In genomic region chr18:62979172-62979571, GRCh38 we compare ENCODE assay signal across 9 cellular contexts.
A peak's percentile ranks its signal among the peaks of the same experiment; 100 is the strongest.
DNase-seq lines count a peak whose midpoint lies in the region; ATAC-seq and TF ChIP-seq lines count a peak whose summit lies in the region.
"Had no signal": no experiment of that assay in that cellular context is flagged by ENCODE, and none has a peak within 500 bp of the region (broad histone marks: within the 10 kb centered on the region; RNA-seq: fewer than 3 reads in every experiment).

No MANE protein-coding gene starts in this region.

- TF ChIP-seq CTCF in OCI-LY1 (IDR thresholded peaks at IDR 0.05; ENCODE audit: low read length) (no peak), A673 (conservative IDR thresholded peaks at IDR 0.05; ENCODE audit: low read depth, low read length) (no peak)

- no peak overlapping the region for H2AFZ ChIP-seq in OCI-LY1 (ENCODE audit: low read length)

- H3K9me3 ChIP-seq in OCI-LY1 (ENCODE audit: low read length) (no peaks in the 10 kb centered on the region), A673 (ENCODE audit: low read depth, low read length, poor library complexity, severe bottlenecking) (no peaks in the 10 kb centered on the region)
- H3K9me3 ChIP-seq: heart right ventricle had no signal

- H3K27ac ChIP-seq in OCI-LY1 (ENCODE audit: low read depth, low read length, poor library complexity, severe bottlenecking) (peak overlapping the region; percentile 66), substantia nigra (ENCODE audit: low read depth, low read length, poor library complexity, severe bottlenecking) (peak overlapping the region; percentile 90), A673 (ENCODE audit: low read depth, low read length, poor library complexity, severe bottlenecking) (no peak overlapping the region)
- H3K27ac ChIP-seq: heart right ventricle had no signal

- H3K4me3 ChIP-seq in OCI-LY1 (ENCODE audit: low read depth, low read length, poor library complexity, severe bottlenecking) (no peak overlapping the region), A673 (ENCODE audit: low read depth, low read length, poor library complexity, severe bottlenecking) (no peak overlapping the region)
- H3K4me3 ChIP-seq: heart right ventricle had no signal

- POLR2A ChIA-PET in A673 (lab: Charles Lee; ENCODE audit: low non-redundant PET): no interaction called here

- H3K9ac ChIP-seq in OCI-LY1 (ENCODE audit: low read length): no peak overlapping the region

- DNase-seq in NCI-H2171 treated with DMSO at 0.1 percent for 48 hours (lab: John Stamatoyannopoulos, UW): peak; percentile 65
- DNase-seq in NCI-H2171 (lab: John Stamatoyannopoulos, UW): no peak
- DNase-seq in globus pallidus (ENCODE audit: low spot score): peak; percentile 93
- DNase-seq in substantia nigra (lab: John Stamatoyannopoulos, UW): peak in 46 of 49 donors; percentile 23 to 81 (median 62)
- DNase-seq in cerebellum (ENCODE audit: low spot score): no peak
- no peak for DNase-seq in A673 (ENCODE audit: low spot score)
- DNase-seq: heart right ventricle had no signal

- no peaks in the 10 kb centered on the region for H3K79me2 ChIP-seq in OCI-LY1 (ENCODE audit: insufficient read depth, low read length)

- H3K4me2 ChIP-seq in OCI-LY1 (ENCODE audit: low read length): peak overlapping the region; percentile 42; the same call in 1 of the 2 replicates

- H3K4me1 ChIP-seq in OCI-LY1 (ENCODE audit: insufficient read depth, low read length, severe bottlenecking) (peaks cover 21% of the 10 kb centered on the region), A673 (ENCODE audit: insufficient read depth, low read length, poor library complexity, severe bottlenecking) (no peaks in the 10 kb centered on the region)

- CTCF ChIA-PET in A673 (lab: Charles Lee): no interaction called here

- H3K36me3 ChIP-seq in OCI-LY1 (ENCODE audit: insufficient read depth, low read length) (no peaks in the 10 kb centered on the region), A673 (ENCODE audit: insufficient read depth, low read length, poor library complexity, severe bottlenecking) (no peaks in the 10 kb centered on the region)

- intact Hi-C loops in A673 (cut with micrococcal nuclease; ENCODE audit: unreplicated experiment): no loop called here

- ATAC-seq in HG03039 (IDR thresholded peaks at IDR 0.05; ENCODE audit: unreplicated experiment): no peak

- H3K27me3 ChIP-seq in OCI-LY1 (ENCODE audit: insufficient read depth, low read length) (no peaks in the 10 kb centered on the region), A673 (replicated peaks; ENCODE audit: insufficient read depth, low read depth, low read length, poor library complexity) (no peaks in the 10 kb centered on the region)
- H3K27me3 ChIP-seq: heart right ventricle had no signal

- H3K9me2 ChIP-seq in OCI-LY1 (ENCODE audit: low read depth, low read length): no peaks in the 10 kb centered on the region

- no TSS peak for BruUV-seq in A673 (replicated peaks; lab: Mats Ljungman, UMichigan)

- no peaks in the 10 kb centered on the region for H4K20me1 ChIP-seq in OCI-LY1 (ENCODE audit: insufficient read depth, low read length)

- no peaks in the 10 kb centered on the region for H3F3A ChIP-seq in OCI-LY1 (ENCODE audit: insufficient read depth, low read length)

Comparison
In these comparisons a context has a peak if more than half of its experiments do, and no peak if none do; other contexts are left out.
1. DNase-seq: peak in NCI-H2171 treated with DMSO at 0.1 percent for 48 hours (single experiment), globus pallidus (single experiment) and substantia nigra (46 of 49); none in NCI-H2171 (single experiment), cerebellum (single experiment) and A673 (single experiment).